In the genomic region with DNA sequence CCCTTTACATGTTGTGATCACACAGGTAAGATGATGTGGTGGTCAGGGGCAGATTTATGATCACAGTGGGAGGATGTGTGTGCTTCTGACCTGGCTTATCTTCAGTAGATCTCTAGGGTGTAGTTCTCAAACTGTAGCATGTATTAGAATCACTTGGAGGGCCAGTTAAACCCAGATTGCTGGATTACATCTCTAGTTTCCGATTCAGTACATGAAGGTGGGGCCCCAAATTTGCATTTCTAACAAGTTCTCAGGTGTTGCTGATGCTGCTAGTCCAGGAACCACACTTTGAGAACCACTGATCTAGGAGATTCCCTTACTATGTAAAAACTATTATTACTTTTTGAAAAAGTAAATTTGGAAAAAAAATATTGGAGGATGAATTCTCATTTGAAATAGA, we compare ENCODE assay signal across 1 cellular context.
TF ChIP-seq lines count a peak whose summit lies in the region.

No MANE protein-coding gene starts in this region.

TF ChIP-seq in GM12878, 131 proteins besides CTCF, POLR2A, EP300 and RAD21 (continued from another document):
- TF ChIP-seq, protein P1, sequence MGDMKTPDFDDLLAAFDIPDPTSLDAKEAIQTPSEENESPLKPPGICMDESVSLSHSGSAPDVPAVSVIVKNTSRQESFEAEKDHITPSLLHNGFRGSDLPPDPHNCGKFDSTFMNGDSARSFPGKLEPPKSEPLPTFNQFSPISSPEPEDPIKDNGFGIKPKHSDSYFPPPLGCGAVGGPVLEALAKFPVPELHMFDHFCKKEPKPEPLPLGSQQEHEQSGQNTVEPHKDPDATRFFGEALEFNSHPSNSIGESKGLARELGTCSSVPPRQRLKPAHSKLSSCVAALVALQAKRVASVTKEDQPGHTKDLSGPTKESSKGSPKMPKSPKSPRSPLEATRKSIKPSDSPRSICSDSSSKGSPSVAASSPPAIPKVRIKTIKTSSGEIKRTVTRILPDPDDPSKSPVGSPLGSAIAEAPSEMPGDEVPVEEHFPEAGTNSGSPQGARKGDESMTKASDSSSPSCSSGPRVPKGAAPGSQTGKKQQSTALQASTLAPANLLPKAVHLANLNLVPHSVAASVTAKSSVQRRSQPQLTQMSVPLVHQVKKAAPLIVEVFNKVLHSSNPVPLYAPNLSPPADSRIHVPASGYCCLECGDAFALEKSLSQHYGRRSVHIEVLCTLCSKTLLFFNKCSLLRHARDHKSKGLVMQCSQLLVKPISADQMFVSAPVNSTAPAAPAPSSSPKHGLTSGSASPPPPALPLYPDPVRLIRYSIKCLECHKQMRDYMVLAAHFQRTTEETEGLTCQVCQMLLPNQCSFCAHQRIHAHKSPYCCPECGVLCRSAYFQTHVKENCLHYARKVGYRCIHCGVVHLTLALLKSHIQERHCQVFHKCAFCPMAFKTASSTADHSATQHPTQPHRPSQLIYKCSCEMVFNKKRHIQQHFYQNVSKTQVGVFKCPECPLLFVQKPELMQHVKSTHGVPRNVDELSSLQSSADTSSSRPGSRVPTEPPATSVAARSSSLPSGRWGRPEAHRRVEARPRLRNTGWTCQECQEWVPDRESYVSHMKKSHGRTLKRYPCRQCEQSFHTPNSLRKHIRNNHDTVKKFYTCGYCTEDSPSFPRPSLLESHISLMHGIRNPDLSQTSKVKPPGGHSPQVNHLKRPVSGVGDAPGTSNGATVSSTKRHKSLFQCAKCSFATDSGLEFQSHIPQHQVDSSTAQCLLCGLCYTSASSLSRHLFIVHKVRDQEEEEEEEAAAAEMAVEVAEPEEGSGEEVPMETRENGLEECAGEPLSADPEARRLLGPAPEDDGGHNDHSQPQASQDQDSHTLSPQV (IDR thresholded peaks at IDR 0.05) = no peak
- no peak for TF ChIP-seq TBL1XR1 (IDR thresholded peaks at IDR 0.05; ENCODE audit: low read depth, low read length)
- no peak for TF ChIP-seq MTA2 (IDR thresholded peaks at IDR 0.05; ENCODE audit: low read depth)
- TF ChIP-seq STAT1 (conservative IDR thresholded peaks at IDR 0.05) = no peak
